7 cellular contexts compared by ENCODE assay signal in the genomic region with DNA sequence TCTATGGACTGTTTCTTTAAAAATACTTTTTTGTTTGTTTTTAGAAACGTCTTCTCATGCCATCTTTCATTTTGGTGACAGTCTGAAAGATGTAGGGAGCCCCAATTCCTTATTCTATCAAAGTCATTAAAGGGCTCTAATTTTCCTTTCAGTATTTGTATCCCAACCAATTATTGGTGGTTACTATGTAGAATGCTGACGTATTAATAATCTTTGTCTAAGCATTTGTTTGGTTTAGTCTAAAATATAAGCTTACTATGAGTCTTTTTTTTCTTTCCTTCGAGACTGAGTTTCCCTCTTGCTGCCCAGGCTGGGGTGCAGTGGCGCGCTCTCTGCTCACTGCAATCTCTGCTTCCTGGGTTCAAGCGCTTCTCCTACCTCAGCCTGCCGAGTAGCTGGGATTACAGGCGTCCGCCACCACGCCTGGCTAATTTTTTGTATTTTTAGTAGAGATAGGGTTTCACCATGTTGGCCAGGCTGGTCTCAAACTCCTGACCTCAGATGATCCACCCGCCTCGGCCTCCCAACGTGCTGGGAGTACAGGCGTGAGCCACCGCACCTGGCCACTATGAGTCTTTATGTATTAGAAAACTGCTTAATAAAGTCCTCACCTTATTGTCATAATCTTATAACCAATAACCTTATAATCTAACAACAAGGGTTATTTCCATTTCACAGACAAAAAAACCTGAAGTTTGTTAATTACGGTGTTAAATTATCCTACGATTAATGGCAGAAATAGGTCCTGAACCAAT. TPM values are rescaled to one million over a fixed set of nuclear protein-coding genes. Genes with fewer than 3 reads are reported as not detected.
A peak's percentile ranks its signal among the peaks of the same experiment; 100 is the strongest.
DNase-seq lines count a peak whose midpoint lies in the region.

No MANE protein-coding gene starts in this region.

- H3K27ac ChIP-seq in iPS-20b (ENCODE audit: low read length) (peak overlapping the region; percentile 2), subcutaneous abdominal adipose tissue (ENCODE audit: low read depth, low read length) (peak overlapping the region; percentile 84)

- H3K4me1 Mint-ChIP-seq in activated naive CD8-positive, alpha-beta T cell treated with anti-CD3 and anti-CD28 coated beads for 36 hours: peaks cover 43% of the 10 kb centered on the region

- H3K4me3 Mint-ChIP-seq in activated naive CD8-positive, alpha-beta T cell treated with anti-CD3 and anti-CD28 coated beads for 36 hours: peak overlapping the region; percentile 85

- H3K4me1 ChIP-seq in iPS-20b (ENCODE audit: insufficient read depth, low read length) (peaks cover 14% of the 10 kb centered on the region), subcutaneous abdominal adipose tissue (ENCODE audit: control insufficient read depth in 5 of 5, insufficient read depth in 5 of 5, low read length in 5 of 5) (peaks cover 0 to 21% (median 17%) of the 10 kb centered on the region in 5 donors)

- peaks cover 13% of the 10 kb centered on the region; the same call in 1 of the 2 replicates for H3K36me3 ChIP-seq in iPS-20b (ENCODE audit: insufficient read depth, low read depth, low read length)
- peaks cover 0 to 9% (median 0%) of the 10 kb centered on the region in 5 donors for H3K36me3 ChIP-seq in subcutaneous abdominal adipose tissue (ENCODE audit: control insufficient read depth in 5 of 5, insufficient read depth in 5 of 5, low read length in 5 of 5)

- peak overlapping the region; percentile 96 for H3K27ac Mint-ChIP-seq in activated naive CD8-positive, alpha-beta T cell treated with anti-CD3 and anti-CD28 coated beads for 36 hours

- no peak for DNase-seq in Jurkat, Clone E6-1 (ENCODE audit: low read depth, low spot score)
- no peak for DNase-seq in activated naive CD8-positive, alpha-beta T cell treated with anti-CD3 and anti-CD28 coated beads for 36 hours
- no peak for DNase-seq in NCI-H524 (lab: John Stamatoyannopoulos, UW)
- DNase-seq in activated effector memory CD4-positive, alpha-beta T cell treated with Interleukin-2 at 50 U/mL for 16 hours: no peak
- DNase-seq in hypothalamus (lab: John Stamatoyannopoulos, UW): no peak

- peaks cover 20% of the 10 kb centered on the region for H3K36me3 Mint-ChIP-seq in activated naive CD8-positive, alpha-beta T cell treated with anti-CD3 and anti-CD28 coated beads for 36 hours

- H3K9me3 Mint-ChIP-seq in activated naive CD8-positive, alpha-beta T cell treated with anti-CD3 and anti-CD28 coated beads for 36 hours: no peaks in the 10 kb centered on the region

- H3K27me3 ChIP-seq in iPS-20b (ENCODE audit: insufficient read depth, low read length) (no peaks in the 10 kb centered on the region), subcutaneous abdominal adipose tissue (ENCODE audit: control insufficient read depth in 5 of 5, insufficient read depth in 4 of 5, low read length in 5 of 5) (no peaks in the 10 kb centered on the region)

- no peaks in the 10 kb centered on the region for H3K9me3 ChIP-seq in iPS-20b (ENCODE audit: insufficient read depth, low read depth, low read length)
- H3K9me3 ChIP-seq in subcutaneous abdominal adipose tissue (ENCODE audit: control insufficient read depth in 5 of 5, low read length in 5 of 5): no peaks in the 10 kb centered on the region

- H3K27me3 Mint-ChIP-seq in activated naive CD8-positive, alpha-beta T cell treated with anti-CD3 and anti-CD28 coated beads for 36 hours: no peaks in the 10 kb centered on the region

- peak overlapping the region; percentile 45 for H3K4me3 ChIP-seq in Jurkat, Clone E6-1 (ENCODE audit: low read length)
- peak overlapping the region; percentile 69 for H3K4me3 ChIP-seq in iPS-20b (ENCODE audit: low read length)
- H3K4me3 ChIP-seq in subcutaneous abdominal adipose tissue (ENCODE audit: low read depth in 1 of 5, low read length in 5 of 5): peak overlapping the region; percentile 59 to 96 (median 75)

- H3K9ac ChIP-seq in iPS-20b (ENCODE audit: low read depth, low read length) (peak overlapping the region; percentile 65; the same call in 1 of the 2 replicates), subcutaneous abdominal adipose tissue (ENCODE audit: low read length in 5 of 5) (peak overlapping the region; percentile 89 to 97 (median 93))

RNA-seq across cellular contexts. Expression of gene VRK2, which starts 0.8 kb away (rescaled TPM):
- 9.1 TPM for polyA plus RNA-seq in Jurkat, Clone E6-1 (2012; ENCODE audit: insufficient read depth, insufficient read length)
- total RNA-seq in activated naive CD8-positive, alpha-beta T cell treated with anti-CD3 and anti-CD28 coated beads for 36 hours: 10 to 100 TPM; 21.8 to 24.0 TPM
